In genomic region chr5:38023799-38024198, GRCh38 we compare ENCODE assay signal across 18 cellular contexts.
DNase-seq lines count a peak whose midpoint lies in the region; ATAC-seq, FAIRE-seq and TF ChIP-seq lines count a peak whose summit lies in the region.
"Had no signal": no experiment of that assay in that cellular context is flagged by ENCODE, and none has a peak within 500 bp of the region (broad histone marks: within the 10 kb centered on the region; RNA-seq: fewer than 3 reads in every experiment).

No MANE protein-coding gene starts in this region.

- no peaks in the 10 kb centered on the region for H3K9me3 ChIP-seq in DND-41 (ENCODE audit: insufficient read depth, low read length, severe bottlenecking)
- H3K9me3 ChIP-seq in Loucy (ENCODE audit: insufficient read depth, low read depth, low read length) = no peaks in the 10 kb centered on the region
- H3K9me3 ChIP-seq: BLaER1 treated with 17β-estradiol and CSF1 and Interleukin-3, amounts not matched to agents 10 nM and 100 nM; mucosa of descending colon had no signal

- peaks cover 4% of the 10 kb centered on the region for H3K9me3 Mint-ChIP-seq in neural crest cell
- H3K9me3 Mint-ChIP-seq: activated naive CD8-positive, alpha-beta T cell treated with anti-CD3 and anti-CD28 coated beads, Interleukin-2, amount 10 ng/mL, durations not matched to agents 7 days and 5 days had no signal

- no peaks in the 10 kb centered on the region for H4K20me1 ChIP-seq in DND-41 (ENCODE audit: insufficient read depth, low read length)
- H4K20me1 ChIP-seq in Loucy (ENCODE audit: insufficient read depth, low read length, poor library complexity, severe bottlenecking) = no peaks in the 10 kb centered on the region
- H4K20me1 ChIP-seq: BLaER1 treated with 17β-estradiol and CSF1 and Interleukin-3, amounts not matched to agents 10 nM and 100 nM had no signal

- no peaks in the 10 kb centered on the region for H3K9me2 ChIP-seq in Loucy (replicated peaks; ENCODE audit: low read depth, low read length)

- TF ChIP-seq CTCF in DND-41 (IDR thresholded peaks at IDR 0.05; ENCODE audit: borderline replicate concordance, extremely low read depth, low read length, poor library complexity, severe bottlenecking) (peak; percentile 22), Loucy (conservative IDR thresholded peaks at IDR 0.05; ENCODE audit: low read length) (peak; percentile 65), brain microvascular endothelial cell (IDR thresholded peaks at IDR 0.05; ENCODE audit: low read depth, low read length, missing control alignments) (peak; percentile 12), neural crest cell (conservative IDR thresholded peaks at IDR 0.05) (peak; percentile 53), omental fat pad (IDR thresholded peaks at IDR 0.05) (no peak)

- H3K27ac ChIP-seq in DND-41 (ENCODE audit: low read length) (no peak overlapping the region), brain microvascular endothelial cell (no peak overlapping the region)
- H3K27ac ChIP-seq: BLaER1 treated with 17β-estradiol and CSF1 and Interleukin-3, amounts not matched to agents 10 nM and 100 nM had no signal

- no peaks in the 10 kb centered on the region for H3K27me3 Mint-ChIP-seq in neural crest cell (ENCODE audit: low read depth)
- H3K27me3 Mint-ChIP-seq: activated naive CD8-positive, alpha-beta T cell treated with anti-CD3 and anti-CD28 coated beads, Interleukin-2, amount 10 ng/mL, durations not matched to agents 7 days and 5 days; stimulated activated memory B cell treated with anti-CD40 and anti-IgM and Interleukin-4, amounts not matched to agents 10 μg/mL and 1 μg/mL and 100 μg/mL, for 72 hours had no signal

- no peak for TF ChIP-seq POLR2A in GM12892 (IDR thresholded peaks at IDR 0.05; ENCODE audit: low read depth, low read length)

- H3K9ac ChIP-seq in DND-41 (ENCODE audit: low read depth, low read length) = no peak overlapping the region
- H3K9ac ChIP-seq in Loucy (ENCODE audit: low read depth, low read length, poor library complexity, severe bottlenecking) = no peak overlapping the region
- H3K9ac ChIP-seq: BLaER1 treated with 17β-estradiol and CSF1 and Interleukin-3, amounts not matched to agents 10 nM and 100 nM had no signal

- in situ Hi-C loops in brain microvascular endothelial cell (cut with HindIII; ENCODE audit: low pct_ligation_motif_present, low sequenced_read_pairs) = no loop called here

- peaks cover 7% of the 10 kb centered on the region for H3K27me3 ChIP-seq in DND-41 (ENCODE audit: insufficient read depth, low read length, poor library complexity)
- no peaks in the 10 kb centered on the region for H3K27me3 ChIP-seq in Loucy (ENCODE audit: insufficient read depth, low read length, poor library complexity, severe bottlenecking)
- H3K27me3 ChIP-seq in brain microvascular endothelial cell (replicated peaks) = no peaks in the 10 kb centered on the region
- H3K27me3 ChIP-seq: BLaER1 treated with 17β-estradiol and CSF1 and Interleukin-3, amounts not matched to agents 10 nM and 100 nM had no signal

- H3K36me3 Mint-ChIP-seq in neural crest cell (ENCODE audit: low read depth) = no peaks in the 10 kb centered on the region
- H3K36me3 Mint-ChIP-seq: activated naive CD8-positive, alpha-beta T cell treated with anti-CD3 and anti-CD28 coated beads, Interleukin-2, amount 10 ng/mL, durations not matched to agents 7 days and 5 days; stimulated activated memory B cell treated with anti-CD40 and anti-IgM and Interleukin-4, amounts not matched to agents 10 μg/mL and 1 μg/mL and 100 μg/mL, for 72 hours had no signal

- H3K4me2 ChIP-seq in DND-41 (ENCODE audit: insufficient read depth, low read length) = no peak overlapping the region
- no peak overlapping the region for H3K4me2 ChIP-seq in Loucy (ENCODE audit: low read depth, low read length, poor library complexity, severe bottlenecking)

- H3K4me1 Mint-ChIP-seq in neural crest cell = peaks cover 6% of the 10 kb centered on the region
- H3K4me1 Mint-ChIP-seq: activated naive CD8-positive, alpha-beta T cell treated with anti-CD3 and anti-CD28 coated beads, Interleukin-2, amount 10 ng/mL, durations not matched to agents 7 days and 5 days; stimulated activated memory B cell treated with anti-CD40 and anti-IgM and Interleukin-4, amounts not matched to agents 10 μg/mL and 1 μg/mL and 100 μg/mL, for 72 hours had no signal

- no peaks in the 10 kb centered on the region for H3K36me3 ChIP-seq in DND-41 (ENCODE audit: insufficient read depth, low read length)
- no peaks in the 10 kb centered on the region for H3K36me3 ChIP-seq in Loucy (ENCODE audit: insufficient read depth, low read length)
- no peaks in the 10 kb centered on the region for H3K36me3 ChIP-seq in brain microvascular endothelial cell (replicated peaks)
- H3K36me3 ChIP-seq: BLaER1 treated with 17β-estradiol and CSF1 and Interleukin-3, amounts not matched to agents 10 nM and 100 nM had no signal

- H3K4me3 Mint-ChIP-seq in neural crest cell = no peak overlapping the region
- H3K4me3 Mint-ChIP-seq: activated naive CD8-positive, alpha-beta T cell treated with anti-CD3 and anti-CD28 coated beads, Interleukin-2, amount 10 ng/mL, durations not matched to agents 7 days and 5 days; stimulated activated memory B cell treated with anti-CD40 and anti-IgM and Interleukin-4, amounts not matched to agents 10 μg/mL and 1 μg/mL and 100 μg/mL, for 72 hours had no signal

- DNase-seq in DND-41 = no peak
- DNase-seq in brain microvascular endothelial cell = no peak
- DNase-seq in neural crest cell (ENCODE audit: low read depth, low spot score) = no peak
- no peak for DNase-seq in islet precursor cell
- DNase-seq in activated CD4-positive, alpha-beta T cell treated with anti-CD3 and anti-CD28 coated beads for 48 hours = no peak
- no peak for DNase-seq in omental fat pad (ENCODE audit: low spot score)
- DNase-seq in GM12892 (ENCODE audit: insufficient read length) = no peak
- DNase-seq: activated naive CD8-positive, alpha-beta T cell treated with anti-CD3 and anti-CD28 coated beads, Interleukin-2, amount 10 ng/mL, durations not matched to agents 7 days and 5 days; cortex of kidney; mucosa of descending colon; NCI-H1092; stimulated activated CD4-positive, alpha-beta T cell treated with anti-CD3 and anti-CD28 coated beads, Interleukin-4, amount 100 ng/mL, for 24 hours had no signal

- H3K4me1 ChIP-seq in DND-41 (ENCODE audit: insufficient read depth, low read length) (no peaks in the 10 kb centered on the region), Loucy (ENCODE audit: insufficient read depth, low read length, poor library complexity, severe bottlenecking) (no peaks in the 10 kb centered on the region)

- no peak overlapping the region for H2AFZ ChIP-seq in DND-41 (ENCODE audit: low read depth, low read length)
- no peak overlapping the region for H2AFZ ChIP-seq in Loucy (ENCODE audit: low read length)

- ATAC-seq in DND-41 (ENCODE audit: insufficient read depth, low read depth) = no peak
- ATAC-seq in omental fat pad (ENCODE audit: low FRiP score) = no peak
- ATAC-seq: mucosa of descending colon; stimulated activated memory B cell treated with anti-CD40 and anti-IgM and Interleukin-4, amounts not matched to agents 10 μg/mL and 1 μg/mL and 100 μg/mL, for 72 hours had no signal

- FAIRE-seq in GM12892 (lab: Jason Lieb, UNC) = no peak
- FAIRE-seq: G401.6, GM18507, H1 had no signal

- no peak overlapping the region for H3K4me3 ChIP-seq in DND-41 (ENCODE audit: low read depth in 1 of 2, low read length in 2 of 2)
- no peak overlapping the region for H3K4me3 ChIP-seq in Loucy (ENCODE audit: low read length, poor library complexity, severe bottlenecking)
- no peak overlapping the region for H3K4me3 ChIP-seq in brain microvascular endothelial cell (ENCODE audit: low read depth, low read length)
- H3K4me3 ChIP-seq: BLaER1 treated with 17β-estradiol and CSF1 and Interleukin-3, amounts not matched to agents 10 nM and 100 nM; mucosa of descending colon had no signal

- no peak overlapping the region for H3K27ac Mint-ChIP-seq in neural crest cell (ENCODE audit: unreplicated experiment)
- H3K27ac Mint-ChIP-seq: activated naive CD8-positive, alpha-beta T cell treated with anti-CD3 and anti-CD28 coated beads, Interleukin-2, amount 10 ng/mL, durations not matched to agents 7 days and 5 days; stimulated activated memory B cell treated with anti-CD40 and anti-IgM and Interleukin-4, amounts not matched to agents 10 μg/mL and 1 μg/mL and 100 μg/mL, for 72 hours had no signal

- no peaks in the 10 kb centered on the region for H3F3A ChIP-seq in Loucy (ENCODE audit: low read depth)

- no peaks in the 10 kb centered on the region for H3K79me2 ChIP-seq in DND-41 (ENCODE audit: insufficient read depth, low read length)
- no peaks in the 10 kb centered on the region for H3K79me2 ChIP-seq in Loucy (ENCODE audit: insufficient read depth, low read length)

Comparison
In these comparisons a context has a peak if more than half of its experiments do, and no peak if none do; other contexts are left out.
1. CTCF ChIP-seq: peak in DND-41 (single experiment), Loucy (single experiment), brain microvascular endothelial cell (single experiment) and neural crest cell (single experiment); none in omental fat pad (0 of 3).